ENCODE assay signal across 26 cellular contexts in the genomic region with DNA sequence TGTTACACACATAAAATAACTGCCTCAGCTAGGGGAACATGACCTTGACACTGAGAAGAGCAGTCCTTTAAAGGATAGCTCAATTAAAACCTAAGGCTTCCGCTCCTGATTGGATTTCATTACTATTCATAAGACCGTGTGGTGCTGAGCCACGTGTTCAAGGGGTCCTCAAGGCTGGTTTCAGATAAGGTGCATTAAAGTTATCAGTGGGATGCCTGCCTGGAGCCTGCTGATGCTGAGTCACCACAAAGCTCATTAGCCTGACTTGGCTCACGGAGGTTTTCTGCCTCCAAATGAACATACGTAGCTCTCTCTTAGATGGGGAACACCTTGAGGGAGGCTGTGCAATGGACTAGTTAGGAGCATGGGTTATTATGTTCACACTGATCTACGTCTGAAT.
A peak's percentile ranks its signal among the peaks of the same experiment; 100 is the strongest.
DNase-seq lines count a peak whose midpoint lies in the region; ATAC-seq, FAIRE-seq and TF ChIP-seq lines count a peak whose summit lies in the region.
"Had no signal": no experiment of that assay in that cellular context is flagged by ENCODE, and none has a peak within 500 bp of the region (broad histone marks: within the 10 kb centered on the region; RNA-seq: fewer than 3 reads in every experiment).

No MANE protein-coding gene starts in this region.

- no peak overlapping the region for H3K4me3 Mint-ChIP-seq in GM23338
- H3K4me3 Mint-ChIP-seq in CD14-positive monocyte: no peak overlapping the region
- H3K4me3 Mint-ChIP-seq: activated naive CD4-positive, alpha-beta T cell treated with anti-CD3 and anti-CD28 coated beads, Interleukin-2, amount 50 U/mL, for 24 hours; activated T-helper 1 cell treated with anti-CD3 and anti-CD28 coated beads, Interleukin-12 subunit alpha, Interleukin-12 subunit beta, Interleukin-2, Interleukin-4 antibody, amounts not matched to agents 30 ng/mL and 10 ng/mL and 1 ng/mL, durations not matched to agents 14 hours and 24 hours and 36 hours; memory B cell; naive B cell; stimulated activated naive CD8-positive, alpha-beta T cell treated with anti-CD3 and anti-CD28 coated beads, Interleukin-15, amount 100 ng/mL, for 72 hours; T-helper 17 cell had no signal

- peaks cover 2% of the 10 kb centered on the region; the same call in 1 of the 3 replicates for H3K9me3 Mint-ChIP-seq in GM23338
- peaks cover 0 to 8% (median 2%) of the 10 kb centered on the region in 7 donors for H3K9me3 Mint-ChIP-seq in CD14-positive monocyte

- no peaks in the 10 kb centered on the region for H3K27me3 Mint-ChIP-seq in GM23338 (ENCODE audit: insufficient read depth, low read depth, poor library complexity)
- no peaks in the 10 kb centered on the region for H3K27me3 Mint-ChIP-seq in CD14-positive monocyte (ENCODE audit: low read depth in 3 of 3)
- H3K27me3 Mint-ChIP-seq: activated naive CD4-positive, alpha-beta T cell treated with anti-CD3 and anti-CD28 coated beads, Interleukin-2, amount 50 U/mL, for 24 hours; memory B cell; naive B cell; stimulated activated naive CD8-positive, alpha-beta T cell treated with anti-CD3 and anti-CD28 coated beads, Interleukin-15, amount 100 ng/mL, for 72 hours; T-helper 17 cell had no signal

- H3K27ac Mint-ChIP-seq in GM23338 (peak overlapping the region; percentile 74), CD14-positive monocyte (no peak overlapping the region)
- H3K27ac Mint-ChIP-seq: activated naive CD4-positive, alpha-beta T cell treated with anti-CD3 and anti-CD28 coated beads, Interleukin-2, amount 50 U/mL, for 24 hours; activated T-helper 1 cell treated with anti-CD3 and anti-CD28 coated beads, Interleukin-12 subunit alpha, Interleukin-12 subunit beta, Interleukin-2, Interleukin-4 antibody, amounts not matched to agents 30 ng/mL and 10 ng/mL and 1 ng/mL, durations not matched to agents 14 hours and 24 hours and 36 hours; memory B cell; naive B cell; stimulated activated naive CD8-positive, alpha-beta T cell treated with anti-CD3 and anti-CD28 coated beads, Interleukin-15, amount 100 ng/mL, for 72 hours; T-helper 17 cell had no signal

- H3K36me3 ChIP-seq in GM23338 (ENCODE audit: insufficient read depth) (peaks cover 5% of the 10 kb centered on the region; the same call in 1 of the 2 replicates), H1 (ENCODE audit: control insufficient read depth in 2 of 4, insufficient read depth in 4 of 4, low read length in 3 of 4) (no peaks in the 10 kb centered on the region), mesendoderm (ENCODE audit: control insufficient read depth, insufficient read depth, low read length) (no peaks in the 10 kb centered on the region)
- H3K36me3 ChIP-seq: tibial artery had no signal

- no peak for TF ChIP-seq RAD21 in H1 (IDR thresholded peaks at IDR 0.05 in 1 of 2, conservative IDR thresholded peaks at IDR 0.05 in 1 of 2; ENCODE audit: low read depth in 2 of 2, low read length in 2 of 2)

- H2AFZ ChIP-seq in GM23338: no peak overlapping the region
- H2AFZ ChIP-seq in H1 (ENCODE audit: low read length): peak overlapping the region; percentile 55; the same call in 1 of the 2 replicates

- no peak overlapping the region for H2BK120ac ChIP-seq in H1 (replicated peaks; ENCODE audit: low read depth, low read length)
- no peak overlapping the region for H2BK120ac ChIP-seq in mesendoderm (ENCODE audit: low read depth, low read length)

- intact Hi-C loops in CD14-positive monocyte (cut with micrococcal nuclease): no loop called here

- POLR2A ChIA-PET in H1 (lab: Charles Lee; ENCODE audit: partially characterized antibody): interaction anchor here (1.0 kb wide), 1 partner anchor 10 kb away, joined by 3 read pairs; no protein-coding TSS in a partner anchor

- no peak overlapping the region for H2AK5ac ChIP-seq in H1 (ENCODE audit: low read depth, low read length)
- no peak overlapping the region for H2AK5ac ChIP-seq in mesendoderm (ENCODE audit: low read length)

- TF ChIP-seq CTCF in GM23338 (conservative IDR thresholded peaks at IDR 0.05; ENCODE audit: low read depth in 2 of 2) (no peak), H1 (IDR thresholded peaks at IDR 0.05; ENCODE audit: control extremely low read depth in 1 of 3, insufficient read depth in 1 of 3, low read depth in 1 of 3, low read length in 3 of 3) (no peak), CD14-positive monocyte (IDR thresholded peaks at IDR 0.05) (no peak)

- FAIRE-seq in H1 (lab: Jason Lieb, UNC): no peak
- FAIRE-seq: kidney, RCC 7860 had no signal

- no peaks in the 10 kb centered on the region for H3K9me2 ChIP-seq in GM23338 (ENCODE audit: insufficient read depth)

- no peaks in the 10 kb centered on the region for H3K27me3 ChIP-seq in GM23338 (ENCODE audit: insufficient read depth)
- H3K27me3 ChIP-seq in H1 (replicated peaks in 1 of 4; ENCODE audit: control insufficient read depth in 3 of 4, extremely low read depth in 1 of 4, insufficient read depth in 3 of 4, low read length in 3 of 4): no peaks in the 10 kb centered on the region
- no peaks in the 10 kb centered on the region for H3K27me3 ChIP-seq in mesendoderm (ENCODE audit: insufficient read depth, low read length, poor library complexity)
- H3K27me3 ChIP-seq: tibial artery had no signal

- 61% methylated on average over 6 of the region's 6 CpGs; no CpG with 5 or more reads in 1 of the 2 experiments for WGBS in H1 (ENCODE audit: extremely low coverage in 1 of 2, insufficient coverage in 1 of 2, insufficient read length in 1 of 2, insufficient replicate concordance in 2 of 2, low coverage in 1 of 2, low lambda C conversion rate in 2 of 2, missing lambda C conversion rate in 1 of 2), 2 experiments
- WGBS in mesendoderm (ENCODE audit: extremely low coverage, insufficient coverage, low lambda C conversion rate): no CpG with 5 or more reads among the region's 6 CpGs

- CTCF ChIA-PET in H1 (lab: Charles Lee; ENCODE audit: partially characterized antibody): interaction anchor here (0.6 to 2.7 kb wide), 4 partner anchors 9 to 220 kb away, joined by 3 to 9 read pairs (median 4); no protein-coding TSS in a partner anchor

- peaks cover 7% of the 10 kb centered on the region; the same call in 1 of the 2 replicates for H3K4me1 ChIP-seq in GM23338 (ENCODE audit: insufficient read depth)
- peaks cover 0 to 16% (median 3%) of the 10 kb centered on the region in 4 experiments; a peak in 3 of 7 replicates for H3K4me1 ChIP-seq in H1 (replicated peaks in 1 of 4; ENCODE audit: control insufficient read depth in 3 of 4, insufficient read depth in 4 of 4, low read length in 3 of 4)
- H3K4me1 ChIP-seq in mesendoderm (ENCODE audit: control insufficient read depth, low read depth, low read length): no peaks in the 10 kb centered on the region
- H3K4me1 ChIP-seq: tibial artery had no signal

- ATAC-seq in GM23338 (peak; percentile 41), HG03039 (IDR thresholded peaks at IDR 0.05; ENCODE audit: unreplicated experiment) (no peak)
- ATAC-seq: right cardiac atrium; stimulated activated naive CD8-positive, alpha-beta T cell treated with anti-CD3 and anti-CD28 coated beads, Interleukin-15, amount 100 ng/mL, for 72 hours; T-helper 17 cell had no signal

- no peak overlapping the region for H3K56ac ChIP-seq in H1 (replicated peaks; ENCODE audit: insufficient read length, low read depth, low read length)
- H3K56ac ChIP-seq in mesendoderm (ENCODE audit: low read length): no peak overlapping the region

- H3K4me3 ChIP-seq in GM23338: no peak overlapping the region
- peak overlapping the region in 1 of 4 experiments; percentile 24; a peak in 1 of 8 replicates for H3K4me3 ChIP-seq in H1 (ENCODE audit: extremely low read depth in 1 of 4, insufficient read depth in 2 of 4, low read depth in 3 of 4, low read length in 4 of 4)
- H3K4me3 ChIP-seq in mesendoderm (ENCODE audit: low read length): no peak overlapping the region
- H3K4me3 ChIP-seq: tibial artery had no signal

- no peaks in the 10 kb centered on the region for H3K9me3 ChIP-seq in H1 (ENCODE audit: insufficient read depth in 2 of 2, low read depth in 1 of 2, low read length in 1 of 2)
- H3K9me3 ChIP-seq: tibial artery had no signal

- H4K5ac ChIP-seq in H1 (ENCODE audit: insufficient read length, low read depth, low read length) (no peak overlapping the region), mesendoderm (ENCODE audit: low read length) (no peak overlapping the region)

- H3K23me2 ChIP-seq in H1 (ENCODE audit: low read depth, low read length): no peaks in the 10 kb centered on the region

- H3K79me1 ChIP-seq in H1 (ENCODE audit: low read depth, low read length) (no peaks in the 10 kb centered on the region), mesendoderm (ENCODE audit: low read length) (no peaks in the 10 kb centered on the region)

- H3F3A ChIP-seq in GM23338 (replicated peaks; ENCODE audit: low read depth): no peaks in the 10 kb centered on the region

- H3K18ac ChIP-seq in H1 (ENCODE audit: extremely low read depth, low read length) (0 out of 2 replicates have a peak overlapping the region, but pooled peaks have one; percentile 9), mesendoderm (ENCODE audit: low read length) (no peak overlapping the region)

- H3K4me2 ChIP-seq in GM23338 (no peak overlapping the region), H1 (ENCODE audit: insufficient read depth in 1 of 2, low read depth in 2 of 2, low read length in 2 of 2) (peak overlapping the region in 1 of 2 experiments; percentile 18; a peak in 1 of 4 replicates), mesendoderm (ENCODE audit: low read length) (no peak overlapping the region)

- H3K4ac ChIP-seq in H1 (replicated peaks; ENCODE audit: insufficient read length, low read depth, low read length): no peak overlapping the region
- no peak overlapping the region for H3K4ac ChIP-seq in mesendoderm (ENCODE audit: low read depth, low read length)

- no peak for TF ChIP-seq POLR2A in H1 (IDR thresholded peaks at IDR 0.05; ENCODE audit: control extremely low read depth in 1 of 2, low read depth in 2 of 2, low read length in 2 of 2)

- no peak overlapping the region for H3K23ac ChIP-seq in H1 (ENCODE audit: insufficient read length)
- no peak overlapping the region for H3K23ac ChIP-seq in mesendoderm (ENCODE audit: low read length)

- H2BK20ac ChIP-seq in H1 (ENCODE audit: low read length): peak overlapping the region; percentile 83; the same call in 1 of the 2 replicates

- DNase-seq in GM23338 (ENCODE audit: low spot score): no peak
- DNase-seq in NCI-H226: peak; percentile 79
- no peak for DNase-seq in H1 (ENCODE audit: low read depth in 1 of 2, low spot score in 2 of 2)
- DNase-seq in mesendoderm: peak; percentile 83
- no peak for DNase-seq in OCI-M2 (lab: John Stamatoyannopoulos, UW; ENCODE audit: unreplicated experiment)
- DNase-seq in CD14-positive monocyte (ENCODE audit: low spot score): no peak
- DNase-seq: activated CD4-positive, alpha-beta T cell treated with anti-CD3 and anti-CD28 coated beads, Interleukin-2, amount 50 U/mL, for 1 hour; AML-193; aorta; cerebellar nuclear complex; DMS79; foreskin fibroblast; kidney; naive B cell; NCI-H1694; NK-92 treated with Interleukin-12 subunit alpha and Interleukin-12 subunit beta, amount 100 ng/mL, for 24 hours; right cardiac atrium; stimulated activated naive CD8-positive, alpha-beta T cell treated with anti-CD3 and anti-CD28 coated beads, Interleukin-15, amount 100 ng/mL, for 72 hours; T-helper 17 cell; tibial artery had no signal

- H3K4me1 Mint-ChIP-seq in GM23338 (peaks cover 21% of the 10 kb centered on the region), CD14-positive monocyte (no peaks in the 10 kb centered on the region)
- H3K4me1 Mint-ChIP-seq: activated naive CD4-positive, alpha-beta T cell treated with anti-CD3 and anti-CD28 coated beads, Interleukin-2, amount 50 U/mL, for 24 hours; memory B cell; naive B cell; stimulated activated naive CD8-positive, alpha-beta T cell treated with anti-CD3 and anti-CD28 coated beads, Interleukin-15, amount 100 ng/mL, for 72 hours; T-helper 17 cell had no signal

- H2BK15ac ChIP-seq in H1 (ENCODE audit: low read length) (no peak overlapping the region), mesendoderm (replicated peaks; ENCODE audit: low read depth) (no peak overlapping the region)

- peak overlapping the region; percentile 45; the same call in 1 of the 2 replicates for H2BK12ac ChIP-seq in H1 (ENCODE audit: low read depth, low read length)

- no peak overlapping the region for H3K14ac ChIP-seq in H1 (ENCODE audit: insufficient read length)

- H3K27ac ChIP-seq in GM23338 (ENCODE audit: low read depth) (no peak overlapping the region), H1 (ENCODE audit: low read depth, low read length) (no peak overlapping the region), mesendoderm (ENCODE audit: low read depth, low read length) (no peak overlapping the region)
- H3K27ac ChIP-seq: epithelial cell of prostate, tibial artery had no signal

- H4K8ac ChIP-seq in H1 (ENCODE audit: extremely low read depth, insufficient read depth, low read length): no peak overlapping the region
- no peak overlapping the region for H4K8ac ChIP-seq in mesendoderm (ENCODE audit: low read depth, low read length)

- no peak overlapping the region for H4K91ac ChIP-seq in H1 (replicated peaks; ENCODE audit: insufficient read length, low read length)

- H4K20me1 ChIP-seq in GM23338 (replicated peaks; ENCODE audit: insufficient read depth) (no peaks in the 10 kb centered on the region), H1 (replicated peaks in 1 of 2; ENCODE audit: control insufficient read depth in 1 of 2, insufficient read depth in 2 of 2, low read length in 2 of 2) (no peaks in the 10 kb centered on the region)

- H2BK5ac ChIP-seq in H1 (ENCODE audit: low read depth, low read length): no peak overlapping the region; the same call in 1 of the 2 replicates
- no peak overlapping the region for H2BK5ac ChIP-seq in mesendoderm (ENCODE audit: low read length)

- TF ChIP-seq EP300 in H1 (IDR thresholded peaks at IDR 0.05; ENCODE audit: borderline replicate concordance in 1 of 2, low read depth in 2 of 2, low read length in 2 of 2): no peak

- H3K79me2 ChIP-seq in GM23338 (replicated peaks; ENCODE audit: insufficient read depth): no peaks in the 10 kb centered on the region
- H3K79me2 ChIP-seq in H1 (ENCODE audit: control insufficient read depth in 1 of 2, insufficient read depth in 2 of 2, low read length in 2 of 2): no peaks in the 10 kb centered on the region
- no peaks in the 10 kb centered on the region for H3K79me2 ChIP-seq in mesendoderm (ENCODE audit: control insufficient read depth, insufficient read depth, low read length)

- H3K9ac ChIP-seq in H1 (replicated peaks in 1 of 4; ENCODE audit: extremely low read depth in 1 of 4, low read depth in 3 of 4, low read length in 3 of 4): no peak overlapping the region
- no peak overlapping the region for H3K9ac ChIP-seq in mesendoderm (ENCODE audit: low read length)

- H3K36me3 Mint-ChIP-seq in GM23338 (ENCODE audit: low read depth) (no peaks in the 10 kb centered on the region; the same call in 2 of the 3 replicates), CD14-positive monocyte (no peaks in the 10 kb centered on the region)
- H3K36me3 Mint-ChIP-seq: activated naive CD4-positive, alpha-beta T cell treated with anti-CD3 and anti-CD28 coated beads, Interleukin-2, amount 50 U/mL, for 24 hours; memory B cell; naive B cell had no signal

Comparison
In these comparisons a context has a peak if more than half of its experiments do, and no peak if none do; other contexts are left out.
1. DNase-seq: peak in NCI-H226 (single experiment) and mesendoderm (single experiment); none in GM23338 (single experiment), H1 (0 of 2), OCI-M2 (single experiment) and CD14-positive monocyte (single experiment).